In the genomic region with DNA sequence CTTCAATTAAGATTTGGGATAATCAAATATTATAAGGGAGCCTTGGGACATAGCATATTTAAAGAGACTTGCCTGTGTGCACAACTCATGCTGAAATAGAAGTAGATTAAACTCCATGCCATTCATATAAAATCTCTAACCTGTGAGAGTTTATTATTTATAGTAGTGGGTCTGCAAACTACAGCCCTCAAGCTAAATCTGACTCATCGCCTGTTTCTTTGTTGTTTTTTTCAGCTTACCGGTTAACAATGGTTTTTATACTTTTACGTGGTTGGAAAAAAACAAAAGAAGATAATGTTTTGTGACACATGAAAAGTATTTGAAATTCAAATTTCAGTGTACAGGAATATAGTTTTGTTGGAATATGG, we compare ENCODE assay signal across 30 cellular contexts.
"Had no signal": no experiment of that assay in that cellular context is flagged by ENCODE, and none has a peak within 500 bp of the region (broad histone marks: within the 10 kb centered on the region; RNA-seq: fewer than 3 reads in every experiment).

No MANE protein-coding gene starts in this region.

- H3K9me3 ChIP-seq: ascending aorta, esophagus squamous epithelium, neutrophil, right lobe of liver, upper lobe of right lung had no signal

- H3K4me3 Mint-ChIP-seq: activated CD4-positive, alpha-beta memory T cell treated with anti-CD3 and anti-CD28 coated beads for 36 hours; activated naive CD4-positive, alpha-beta T cell treated with anti-CD3 and anti-CD28 coated beads, Interleukin-2, amount 10 ng/mL, durations not matched to agents 7 days and 5 days; activated naive CD8-positive, alpha-beta T cell treated with anti-CD3 and anti-CD28 coated beads, Interleukin-2, amount 10 ng/mL, durations not matched to agents 7 days and 5 days; activated T-helper 1 cell treated with anti-CD3 and anti-CD28 coated beads, Interleukin-12 subunit alpha, Interleukin-12 subunit beta, Interleukin-2, Interleukin-4 antibody, amounts not matched to agents 30 ng/mL and 10 ng/mL and 1 ng/mL, durations not matched to agents 14 hours and 24 hours and 36 hours; dendritic cell treated with granulocyte-macrophage colony-stimulating factor and Interleukin-4, amounts not matched to agents 40 ng/mL and 50 ng/mL, for 4 days; endodermal cell; nephron; stimulated activated naive CD8-positive, alpha-beta T cell treated with anti-CD3 and anti-CD28 coated beads, Interleukin-15, Interleukin-2, amounts not matched to agents 100 ng/mL and 50 ng/mL, for 24 hours; T-helper 2 cell treated with Interferon-gamma antibody and Interleukin-4, amounts not matched to agents 5 μg/mL and 100 μg/mL, for 36 hours had no signal

- H3K4me1 ChIP-seq: ascending aorta, esophagus squamous epithelium, gastrocnemius medialis, right lobe of liver, upper lobe of right lung had no signal

- H3K27me3 Mint-ChIP-seq: activated CD4-positive, alpha-beta memory T cell treated with anti-CD3 and anti-CD28 coated beads for 36 hours; activated naive CD4-positive, alpha-beta T cell treated with anti-CD3 and anti-CD28 coated beads, Interleukin-2, amount 10 ng/mL, durations not matched to agents 7 days and 5 days; activated naive CD8-positive, alpha-beta T cell treated with anti-CD3 and anti-CD28 coated beads, Interleukin-2, amount 10 ng/mL, durations not matched to agents 7 days and 5 days; dendritic cell treated with granulocyte-macrophage colony-stimulating factor and Interleukin-4, amounts not matched to agents 40 ng/mL and 50 ng/mL, for 4 days; progenitor cell of endocrine pancreas; stimulated activated naive CD8-positive, alpha-beta T cell treated with anti-CD3 and anti-CD28 coated beads, Interleukin-15, Interleukin-2, amounts not matched to agents 100 ng/mL and 50 ng/mL, for 24 hours had no signal

- ATAC-seq: activated CD4-positive, CD25-positive, alpha-beta regulatory T cell treated with anti-CD3 and anti-CD28 coated beads, Interleukin-2, amount 50 U/mL, for 24 hours; gastrocnemius medialis; left cardiac atrium; left ventricle myocardium superior; right lobe of liver; upper lobe of right lung had no signal

- H3K27ac ChIP-seq: ascending aorta, brain microvascular endothelial cell, esophagus squamous epithelium, gastrocnemius medialis, hepatocyte, neutrophil, right lobe of liver, upper lobe of right lung, VCaP had no signal

- DNase-seq: activated CD4-positive, alpha-beta memory T cell treated with anti-CD3 and anti-CD28 coated beads for 36 hours; activated CD4-positive, alpha-beta T cell treated with anti-CD3 and anti-CD28 coated beads for 48 hours; activated CD8-positive, alpha-beta memory T cell treated with anti-CD3 and anti-CD28 coated beads, Interleukin-2, amount 50 U/mL, for 4 hours; activated effector memory CD4-positive, alpha-beta T cell treated with anti-CD3 and anti-CD28 coated beads, Interleukin-2, amount 50 U/mL, for 16 hours; activated naive CD4-positive, alpha-beta T cell treated with anti-CD3 and anti-CD28 coated beads, Interleukin-2, amount 10 ng/mL, durations not matched to agents 7 days and 5 days; activated naive CD8-positive, alpha-beta T cell treated with anti-CD3 and anti-CD28 coated beads, Interleukin-2, amount 10 ng/mL, durations not matched to agents 7 days and 5 days; activated T-cell treated with anti-CD3 and anti-CD28 coated beads, Interleukin-2, amount 50 U/mL, for 1 hour; brain microvascular endothelial cell; central memory CD4-positive, alpha-beta T cell; esophagus squamous epithelium; gastrocnemius medialis; left cardiac atrium; left ventricle myocardium superior; right lobe of liver; stimulated activated CD4-positive, alpha-beta T cell treated with anti-CD3 and anti-CD28 coated beads, Interleukin-12 subunit alpha, Interleukin-12 subunit beta, amount 100 ng/mL, for 4 hours; stimulated activated CD4-positive, alpha-beta T cell treated with anti-CD3 and anti-CD28 coated beads, Interleukin-4, amount 100 ng/mL, for 1 hour; T-helper 1 cell; upper lobe of right lung had no signal

- H3K27ac Mint-ChIP-seq: activated CD4-positive, alpha-beta memory T cell treated with anti-CD3 and anti-CD28 coated beads for 36 hours; activated naive CD4-positive, alpha-beta T cell treated with anti-CD3 and anti-CD28 coated beads, Interleukin-2, amount 10 ng/mL, durations not matched to agents 7 days and 5 days; activated naive CD8-positive, alpha-beta T cell treated with anti-CD3 and anti-CD28 coated beads, Interleukin-2, amount 10 ng/mL, durations not matched to agents 7 days and 5 days; activated T-helper 1 cell treated with anti-CD3 and anti-CD28 coated beads, Interleukin-12 subunit alpha, Interleukin-12 subunit beta, Interleukin-2, Interleukin-4 antibody, amounts not matched to agents 30 ng/mL and 10 ng/mL and 1 ng/mL, durations not matched to agents 14 hours and 24 hours and 36 hours; dendritic cell treated with granulocyte-macrophage colony-stimulating factor and Interleukin-4, amounts not matched to agents 40 ng/mL and 50 ng/mL, for 4 days; nephron; stimulated activated naive CD8-positive, alpha-beta T cell treated with anti-CD3 and anti-CD28 coated beads, Interleukin-15, Interleukin-2, amounts not matched to agents 100 ng/mL and 50 ng/mL, for 24 hours; T-helper 2 cell treated with Interferon-gamma antibody and Interleukin-4, amounts not matched to agents 5 μg/mL and 100 μg/mL, for 36 hours had no signal

- H3K27me3 ChIP-seq: ascending aorta, brain microvascular endothelial cell, esophagus squamous epithelium, gastrocnemius medialis, neutrophil, right lobe of liver, upper lobe of right lung had no signal

- H3K4me3 ChIP-seq: ascending aorta, esophagus squamous epithelium, gastrocnemius medialis, hepatocyte, right lobe of liver, upper lobe of right lung had no signal

- H3K36me3 Mint-ChIP-seq: activated CD4-positive, alpha-beta memory T cell treated with anti-CD3 and anti-CD28 coated beads for 36 hours; activated naive CD4-positive, alpha-beta T cell treated with anti-CD3 and anti-CD28 coated beads, Interleukin-2, amount 10 ng/mL, durations not matched to agents 7 days and 5 days; activated naive CD8-positive, alpha-beta T cell treated with anti-CD3 and anti-CD28 coated beads, Interleukin-2, amount 10 ng/mL, durations not matched to agents 7 days and 5 days had no signal

- H3K9me3 Mint-ChIP-seq: activated CD4-positive, alpha-beta memory T cell treated with anti-CD3 and anti-CD28 coated beads for 36 hours; activated naive CD4-positive, alpha-beta T cell treated with anti-CD3 and anti-CD28 coated beads, Interleukin-2, amount 10 ng/mL, durations not matched to agents 7 days and 5 days; activated naive CD8-positive, alpha-beta T cell treated with anti-CD3 and anti-CD28 coated beads, Interleukin-2, amount 10 ng/mL, durations not matched to agents 7 days and 5 days; activated T-helper 1 cell treated with anti-CD3 and anti-CD28 coated beads, Interleukin-12 subunit alpha, Interleukin-12 subunit beta, Interleukin-2, Interleukin-4 antibody, amounts not matched to agents 30 ng/mL and 10 ng/mL and 1 ng/mL, durations not matched to agents 14 hours and 24 hours and 36 hours; stimulated activated naive CD8-positive, alpha-beta T cell treated with anti-CD3 and anti-CD28 coated beads, Interleukin-15, Interleukin-2, amounts not matched to agents 100 ng/mL and 50 ng/mL, for 24 hours; T-helper 2 cell treated with Interferon-gamma antibody and Interleukin-4, amounts not matched to agents 5 μg/mL and 100 μg/mL, for 36 hours had no signal

- H3K4me1 Mint-ChIP-seq: activated naive CD4-positive, alpha-beta T cell treated with anti-CD3 and anti-CD28 coated beads, Interleukin-2, amount 10 ng/mL, durations not matched to agents 7 days and 5 days; activated naive CD8-positive, alpha-beta T cell treated with anti-CD3 and anti-CD28 coated beads, Interleukin-2, amount 10 ng/mL, durations not matched to agents 7 days and 5 days; nephron had no signal

- H3K36me3 ChIP-seq: ascending aorta, brain microvascular endothelial cell, esophagus squamous epithelium, gastrocnemius medialis, neutrophil, right lobe of liver, upper lobe of right lung had no signal
